30 cellular contexts compared by ENCODE assay signal in genomic region chr12:119326341-119326740, GRCh38. TPM values are rescaled to one million over a fixed set of nuclear protein-coding genes. Genes with fewer than 3 reads are reported as not detected.
"Had no signal": no experiment of that assay in that cellular context is flagged by ENCODE, and none has a peak within 500 bp of the region (broad histone marks: within the 10 kb centered on the region; RNA-seq: fewer than 3 reads in every experiment).

No MANE protein-coding gene starts in this region.

- H3K27me3 ChIP-seq: SJCRH30 had no signal

- H3K36me3 ChIP-seq: SJCRH30 had no signal

- H3K27ac ChIP-seq: RWPE1, SJCRH30, VCaP had no signal

- DNase-seq: activated CD4-positive, alpha-beta memory T cell treated with anti-CD3 and anti-CD28 coated beads for 36 hours; activated CD4-positive, alpha-beta T cell treated with anti-CD3 and anti-CD28 coated beads, Interleukin-2, amount 10 ng/mL, durations not matched to agents 7 days and 5 days; activated CD4-positive, CD25-positive, alpha-beta regulatory T cell; activated CD8-positive, alpha-beta memory T cell treated with anti-CD3 and anti-CD28 coated beads for 24 hours; activated effector memory CD4-positive, alpha-beta T cell treated with anti-CD3 and anti-CD28 coated beads, Interleukin-2, amount 50 U/mL, for 16 hours; activated naive CD4-positive, alpha-beta T cell treated with Interleukin-2 at 50 U/mL for 16 hours; activated naive CD8-positive, alpha-beta T cell treated with anti-CD3 and anti-CD28 coated beads for 36 hours; activated T-cell treated with anti-CD3 and anti-CD28 coated beads, Interleukin-2, amount 50 U/mL, for 4 hours; KG1; NCI-H1048; NCI-H146; NCI-H187 treated with DMSO at 0.1 percent for 48 hours; NCI-H2171; NCI-H2227 treated with DMSO at 0.1 percent for 48 hours; NCI-H510A; NCI-H69; NK-92 treated with Interleukin-12 subunit alpha and Interleukin-12 subunit beta, amount 100 ng/mL, for 24 hours; OCI-M1; Right ventricle myocardium superior; SJCRH30; SK-N-SH; T-helper 1 cell had no signal

- H3K27me3 Mint-ChIP-seq: activated CD4-positive, alpha-beta memory T cell treated with anti-CD3 and anti-CD28 coated beads for 36 hours; activated CD4-positive, alpha-beta T cell treated with anti-CD3 and anti-CD28 coated beads, Interleukin-2, amount 10 ng/mL, durations not matched to agents 7 days and 5 days had no signal

- H3K4me1 Mint-ChIP-seq: activated CD4-positive, alpha-beta T cell treated with anti-CD3 and anti-CD28 coated beads, Interleukin-2, amount 10 ng/mL, durations not matched to agents 7 days and 5 days; activated naive CD8-positive, alpha-beta T cell treated with anti-CD3 and anti-CD28 coated beads for 36 hours; IgD-negative memory B cell had no signal

- H3K9me3 ChIP-seq: SJCRH30, SK-N-SH had no signal

- H3K4me3 ChIP-seq: SJCRH30 had no signal

- H3K27ac Mint-ChIP-seq: activated CD4-positive, alpha-beta memory T cell treated with anti-CD3 and anti-CD28 coated beads for 36 hours; activated CD4-positive, alpha-beta T cell treated with anti-CD3 and anti-CD28 coated beads, Interleukin-2, amount 10 ng/mL, durations not matched to agents 7 days and 5 days; activated naive CD8-positive, alpha-beta T cell treated with anti-CD3 and anti-CD28 coated beads for 36 hours; IgD-negative memory B cell had no signal

- H3K9ac ChIP-seq: SK-N-SH had no signal

- H3K36me3 Mint-ChIP-seq: activated CD4-positive, alpha-beta memory T cell treated with anti-CD3 and anti-CD28 coated beads for 36 hours; activated naive CD8-positive, alpha-beta T cell treated with anti-CD3 and anti-CD28 coated beads for 36 hours had no signal

- H3K4me3 Mint-ChIP-seq: activated CD4-positive, alpha-beta memory T cell treated with anti-CD3 and anti-CD28 coated beads for 36 hours; activated CD4-positive, alpha-beta T cell treated with anti-CD3 and anti-CD28 coated beads, Interleukin-2, amount 10 ng/mL, durations not matched to agents 7 days and 5 days; activated naive CD8-positive, alpha-beta T cell treated with anti-CD3 and anti-CD28 coated beads for 36 hours; activated T-cell treated with anti-CD3 and anti-CD28 coated beads, Interleukin-2, amount 50 U/mL, for 4 hours; IgD-negative memory B cell had no signal

- H3K4me1 ChIP-seq: SJCRH30 had no signal

- ATAC-seq: activated T-cell treated with anti-CD3 and anti-CD28 coated beads, Interleukin-2, amount 50 U/mL, for 4 hours; Panc1 had no signal

- H3K9me3 Mint-ChIP-seq: activated CD4-positive, alpha-beta memory T cell treated with anti-CD3 and anti-CD28 coated beads for 36 hours; activated CD4-positive, alpha-beta T cell treated with anti-CD3 and anti-CD28 coated beads, Interleukin-2, amount 10 ng/mL, durations not matched to agents 7 days and 5 days had no signal

RNA-seq across cellular contexts. Expression of gene CCDC60, which starts 8.2 kb away (rescaled TPM):
- total RNA-seq: activated CD4-positive, alpha-beta memory T cell treated with anti-CD3 and anti-CD28 coated beads for 36 hours; activated CD4-positive, alpha-beta T cell treated with anti-CD3 and anti-CD28 coated beads, Interleukin-2, amount 10 ng/mL, durations not matched to agents 7 days and 5 days; activated naive CD8-positive, alpha-beta T cell treated with anti-CD3 and anti-CD28 coated beads for 36 hours; activated T-cell treated with anti-CD3 and anti-CD28 coated beads, Interleukin-2, amount 50 U/mL, for 4 hours; LHCN-M2; M059J; Right ventricle myocardium superior; T-helper 2 cell treated with Interferon-gamma antibody and Interleukin-4, amounts not matched to agents 100 ng/mL and 5 ng/mL, for 36 hours had no signal
- polyA plus RNA-seq: adipose tissue, IgD-negative memory B cell, SK-N-SH had no signal
